ENCODE assay signal across 9 cellular contexts in the genomic region with DNA sequence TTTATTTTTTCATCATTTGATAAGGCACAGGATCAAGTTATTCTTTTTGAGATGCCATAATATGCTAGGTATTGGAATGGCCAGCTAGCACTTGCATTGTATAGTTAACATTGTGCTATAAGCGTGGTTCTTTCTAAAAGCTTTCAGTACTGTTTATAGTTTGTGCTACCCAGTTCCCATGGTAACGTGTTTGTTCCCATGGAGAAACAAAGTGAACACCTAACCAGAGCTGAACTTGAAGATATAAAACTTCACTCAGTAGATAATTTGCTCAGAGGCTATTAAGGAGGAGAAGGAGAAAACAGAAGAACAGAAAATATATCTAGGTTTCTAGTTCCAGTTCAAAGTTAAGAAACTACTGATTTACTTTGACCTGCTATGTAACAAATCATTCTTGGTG. TPM values are rescaled to one million over a fixed set of nuclear protein-coding genes. Genes with fewer than 3 reads are reported as not detected.
DNase-seq lines count a peak whose midpoint lies in the region; ATAC-seq, FAIRE-seq and TF ChIP-seq lines count a peak whose summit lies in the region.
"Had no signal": no experiment of that assay in that cellular context is flagged by ENCODE, and none has a peak within 500 bp of the region (broad histone marks: within the 10 kb centered on the region; RNA-seq: fewer than 3 reads in every experiment).

No MANE protein-coding gene starts in this region.

- H3K27me3 ChIP-seq in KMS-11 (ENCODE audit: insufficient read depth, low read depth), result no peaks in the 10 kb centered on the region

- peaks cover 7% of the 10 kb centered on the region for H3K27me3 Mint-ChIP-seq in activated naive CD8-positive, alpha-beta T cell treated with anti-CD3 and anti-CD28 coated beads for 36 hours
- peaks cover 2% of the 10 kb centered on the region for H3K27me3 Mint-ChIP-seq in activated CD8-positive, alpha-beta memory T cell treated with anti-CD3 and anti-CD28 coated beads, Interleukin-2, amount 10 ng/mL, durations not matched to agents 7 days and 5 days

- TF ChIP-seq POLR2A in GM12892 (IDR thresholded peaks at IDR 0.05; ENCODE audit: low read depth, low read length), result no peak

- peak; percentile 67 for FAIRE-seq in GM12892 (lab: Jason Lieb, UNC)

- H3K4me3 ChIP-seq in KMS-11 (IDR thresholded peaks at IDR 0.05; ENCODE audit: insufficient read depth, low read depth, low read length) (no peak overlapping the region), fibroblast of villous mesenchyme (ENCODE audit: low read depth, low read length) (no peak overlapping the region)

- H3K27ac Mint-ChIP-seq in activated naive CD8-positive, alpha-beta T cell treated with anti-CD3 and anti-CD28 coated beads for 36 hours, result no peak overlapping the region
- no peak overlapping the region for H3K27ac Mint-ChIP-seq in activated CD8-positive, alpha-beta memory T cell treated with anti-CD3 and anti-CD28 coated beads, Interleukin-2, amount 10 ng/mL, durations not matched to agents 7 days and 5 days

- H3K36me3 Mint-ChIP-seq in activated naive CD8-positive, alpha-beta T cell treated with anti-CD3 and anti-CD28 coated beads for 36 hours, result no peaks in the 10 kb centered on the region
- H3K36me3 Mint-ChIP-seq in activated CD8-positive, alpha-beta memory T cell treated with anti-CD3 and anti-CD28 coated beads, Interleukin-2, amount 10 ng/mL, durations not matched to agents 7 days and 5 days, result no peaks in the 10 kb centered on the region

- H3K27ac ChIP-seq in KMS-11, result no peak overlapping the region
- H3K27ac ChIP-seq: epithelial cell of prostate had no signal

- CTCF ChIA-PET in activated CD8-positive, alpha-beta memory T cell treated with anti-CD3 and anti-CD28 coated beads, Interleukin-2, amount 10 ng/mL, durations not matched to agents 7 days and 5 days (lab: Charles Lee), result no interaction called here

- peak overlapping the region; percentile 23; the same call in 1 of the 2 replicates for H3K4me2 ChIP-seq in KMS-11

- no peaks in the 10 kb centered on the region for H3K4me1 Mint-ChIP-seq in activated naive CD8-positive, alpha-beta T cell treated with anti-CD3 and anti-CD28 coated beads for 36 hours
- no peaks in the 10 kb centered on the region for H3K4me1 Mint-ChIP-seq in activated CD8-positive, alpha-beta memory T cell treated with anti-CD3 and anti-CD28 coated beads, Interleukin-2, amount 10 ng/mL, durations not matched to agents 7 days and 5 days

- H3K9ac ChIP-seq in KMS-11, result no peak overlapping the region

- DNase-seq in GM12892 (ENCODE audit: insufficient read length) (no peak), H4 (ENCODE audit: low spot score) (peak; percentile 75), fibroblast of villous mesenchyme (ENCODE audit: low read depth) (peak; percentile 64), 8988T (no peak)
- no peak for DNase-seq in activated naive CD8-positive, alpha-beta T cell treated with anti-CD3 and anti-CD28 coated beads for 36 hours
- DNase-seq in activated CD8-positive, alpha-beta memory T cell treated with anti-CD3 and anti-CD28 coated beads, Interleukin-2, amount 10 ng/mL, durations not matched to agents 7 days and 5 days, result no peak
- no peak for DNase-seq in stimulated activated CD4-positive, alpha-beta T cell treated with anti-CD3 and anti-CD28 coated beads, Interleukin-2, amount 100 ng/mL, for 24 hours

- TF ChIP-seq CTCF in KMS-11 (conservative IDR thresholded peaks at IDR 0.05; ENCODE audit: low read depth, low read length) (no peak), fibroblast of villous mesenchyme (IDR thresholded peaks at IDR 0.05; ENCODE audit: insufficient read depth, low read depth, low read length) (no peak)

- H3K36me3 ChIP-seq in KMS-11 (ENCODE audit: insufficient read depth), result no peaks in the 10 kb centered on the region

- H3K4me3 Mint-ChIP-seq in activated naive CD8-positive, alpha-beta T cell treated with anti-CD3 and anti-CD28 coated beads for 36 hours, result no peak overlapping the region
- H3K4me3 Mint-ChIP-seq in activated CD8-positive, alpha-beta memory T cell treated with anti-CD3 and anti-CD28 coated beads, Interleukin-2, amount 10 ng/mL, durations not matched to agents 7 days and 5 days, result no peak overlapping the region

- H4K20me1 ChIP-seq in KMS-11 (ENCODE audit: insufficient read depth), result no peaks in the 10 kb centered on the region

- no peak overlapping the region for H2AFZ ChIP-seq in KMS-11 (ENCODE audit: low read depth)

- ATAC-seq in activated CD8-positive, alpha-beta memory T cell treated with anti-CD3 and anti-CD28 coated beads, Interleukin-2, amount 10 ng/mL, durations not matched to agents 7 days and 5 days, result no peak

- H3K9me3 Mint-ChIP-seq in activated naive CD8-positive, alpha-beta T cell treated with anti-CD3 and anti-CD28 coated beads for 36 hours, result no peaks in the 10 kb centered on the region
- H3K9me3 Mint-ChIP-seq in activated CD8-positive, alpha-beta memory T cell treated with anti-CD3 and anti-CD28 coated beads, Interleukin-2, amount 10 ng/mL, durations not matched to agents 7 days and 5 days (ENCODE audit: low read depth), result no peaks in the 10 kb centered on the region

- H3K4me1 ChIP-seq in KMS-11 (ENCODE audit: low read depth, poor library complexity, severe bottlenecking), result peaks cover 69% of the 10 kb centered on the region

- H3K79me2 ChIP-seq in KMS-11 (ENCODE audit: insufficient read depth, low read depth), result no peaks in the 10 kb centered on the region

RNA-seq across cellular contexts. Expression of a gene that starts 23.6 kb away (rescaled TPM):
- polyA plus RNA-seq in GM12892 (2012; ENCODE audit: missing spikeins), result 1.5 TPM
- 83.5 and 107 TPM in 2 replicates for total RNA-seq in H4 (2014; rRNA removed; shearing (Covaris generic))
- total RNA-seq in fibroblast of villous mesenchyme, result 6.4 and 13.0 TPM in 2 replicates
- total RNA-seq in activated naive CD8-positive, alpha-beta T cell treated with anti-CD3 and anti-CD28 coated beads for 36 hours, result not detected
- under 1 TPM; 0.06 to 0.07 TPM for total RNA-seq in activated CD8-positive, alpha-beta memory T cell treated with anti-CD3 and anti-CD28 coated beads, Interleukin-2, amount 10 ng/mL, durations not matched to agents 7 days and 5 days

Comparison
In these comparisons a context has a peak if more than half of its experiments do, and no peak if none do; other contexts are left out.
1. DNase-seq: peak in H4 (single experiment) and fibroblast of villous mesenchyme (single experiment); none in GM12892 (single experiment), activated naive CD8-positive, alpha-beta T cell treated with anti-CD3 and anti-CD28 coated beads for 36 hours (single experiment), activated CD8-positive, alpha-beta memory T cell treated with anti-CD3 and anti-CD28 coated beads, Interleukin-2, amount 10 ng/mL, durations not matched to agents 7 days and 5 days (single experiment), 8988T (single experiment) and stimulated activated CD4-positive, alpha-beta T cell treated with anti-CD3 and anti-CD28 coated beads, Interleukin-2, amount 100 ng/mL, for 24 hours (0 of 2).